In the genomic region with DNA sequence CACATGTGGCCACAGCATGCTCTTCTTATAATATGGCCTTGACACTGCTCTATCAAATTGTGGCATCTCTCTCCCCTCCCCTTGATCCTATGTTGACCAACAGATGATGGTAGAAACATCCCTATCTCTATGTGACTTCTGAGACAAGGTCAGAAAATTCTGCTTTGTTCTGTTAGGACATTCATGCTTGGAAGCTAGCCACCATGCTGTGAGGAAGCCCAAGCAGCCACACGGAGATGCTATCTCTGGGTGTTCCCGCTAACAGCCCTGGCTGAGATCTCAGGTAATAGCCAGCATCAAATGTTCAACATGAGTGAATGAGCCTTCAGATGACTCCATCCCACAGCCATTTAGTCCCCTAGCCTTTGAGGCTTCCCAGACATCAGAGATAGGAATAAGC, we compare ENCODE assay signal across 9 cellular contexts. TPM values are rescaled to one million over a fixed set of nuclear protein-coding genes. Genes with fewer than 3 reads are reported as not detected.
"Had no signal": no experiment of that assay in that cellular context is flagged by ENCODE, and none has a peak within 500 bp of the region (broad histone marks: within the 10 kb centered on the region; RNA-seq: fewer than 3 reads in every experiment).

No MANE protein-coding gene starts in this region.

- H3K4me3 ChIP-seq: K562 had no signal

- H3K9ac ChIP-seq: KMS-11 had no signal

- H3K4me2 ChIP-seq: KMS-11 had no signal

- DNase-seq: IMR-90, KBM-7, KG1 had no signal

- H3K27ac ChIP-seq: HL-60, KMS-11 had no signal

- ATAC-seq: HepG2, K562 had no signal

RNA-seq across cellular contexts. Expression of a gene that starts 36.8 kb away (rescaled TPM):
- total RNA-seq: HepG2, HT-29, IMR-90, K562 had no signal
- polyA plus RNA-seq: IgD-negative memory B cell, IMR-90, K562 had no signal
